ENCODE assay signal across 11 cellular contexts in the genomic region with DNA sequence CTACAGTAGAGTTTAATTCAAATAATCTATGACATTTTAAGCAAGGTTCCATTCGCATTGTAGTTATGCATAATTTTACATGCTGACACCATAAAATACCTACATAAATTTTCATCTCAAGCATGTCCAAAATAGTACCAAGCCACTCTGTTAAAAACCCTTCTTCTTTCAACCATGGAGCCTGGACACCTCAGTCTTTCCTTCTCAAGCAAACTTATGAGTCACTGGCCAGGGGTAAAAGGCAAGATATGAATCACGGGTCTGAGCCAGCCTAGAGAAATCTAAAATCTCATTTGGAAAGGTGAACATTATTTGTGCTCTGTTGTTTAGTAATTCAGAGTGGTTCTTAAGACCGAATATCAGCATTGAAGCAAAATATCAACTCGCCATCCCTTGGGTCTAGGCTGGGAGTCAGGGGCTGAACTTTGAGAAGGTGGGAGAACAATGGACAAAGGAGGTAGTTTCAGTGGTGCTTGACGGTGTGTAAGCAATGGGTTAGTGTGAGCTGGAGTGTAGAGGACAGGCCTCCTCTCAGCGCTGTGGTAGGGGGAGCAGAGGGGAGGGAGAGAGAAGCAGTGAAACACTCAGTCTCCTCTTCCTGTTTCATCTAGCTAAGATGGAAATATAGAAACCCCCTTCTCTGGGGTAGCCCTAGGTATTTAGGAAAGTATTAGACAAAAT. TPM values are rescaled to one million over a fixed set of nuclear protein-coding genes. Genes with fewer than 3 reads are reported as not detected.
A peak's percentile ranks its signal among the peaks of the same experiment; 100 is the strongest.
DNase-seq lines count a peak whose midpoint lies in the region; ATAC-seq and TF ChIP-seq lines count a peak whose summit lies in the region.
"Had no signal": no experiment of that assay in that cellular context is flagged by ENCODE, and none has a peak within 500 bp of the region (broad histone marks: within the 10 kb centered on the region; RNA-seq: fewer than 3 reads in every experiment).

No MANE protein-coding gene starts in this region.

- peak; percentile 69 for ATAC-seq in activated CD4-positive, alpha-beta T cell treated with anti-CD3 and anti-CD28 coated beads for 36 hours
- ATAC-seq in HG02852 (IDR thresholded peaks at IDR 0.05; ENCODE audit: unreplicated experiment): peak; percentile 86
- ATAC-seq in RWPE2 (ENCODE audit: low read depth): peak; percentile 94
- peak; percentile 83 for ATAC-seq in stimulated activated naive CD8-positive, alpha-beta T cell treated with anti-CD3 and anti-CD28 coated beads, Interleukin-15, Interleukin-2, amounts not matched to agents 100 U/mL and 50 U/mL, for 24 hours

- no peaks in the 10 kb centered on the region for H3K36me3 Mint-ChIP-seq in activated CD4-positive, alpha-beta T cell treated with anti-CD3 and anti-CD28 coated beads for 36 hours (ENCODE audit: low read depth)

- H3K27ac ChIP-seq in RWPE2 (ENCODE audit: poor library complexity, severe bottlenecking) (no peak overlapping the region), caudate nucleus (ENCODE audit: low read depth, low read length) (no peak overlapping the region)
- H3K27ac ChIP-seq: KMS-11, ovary, tibial nerve had no signal

- TF ChIP-seq CTCF in RWPE2 (IDR thresholded peaks at IDR 0.05; ENCODE audit: poor library complexity, severe bottlenecking): no peak

- no peaks in the 10 kb centered on the region for H3K27me3 ChIP-seq in RWPE2 (ENCODE audit: insufficient read depth, poor library complexity, severe bottlenecking)
- H3K27me3 ChIP-seq: ovary, tibial nerve had no signal

- DNase-seq in activated CD4-positive, alpha-beta T cell treated with anti-CD3 and anti-CD28 coated beads for 36 hours: no peak
- no peak for DNase-seq in activated CD4-positive, alpha-beta T cell treated with anti-CD3 and anti-CD28 coated beads, Interleukin-2, amount 50 U/mL, for 4 hours
- no peak for DNase-seq in RWPE2 (ENCODE audit: low spot score)
- no peak for DNase-seq in stimulated activated naive CD8-positive, alpha-beta T cell treated with anti-CD3 and anti-CD28 coated beads, Interleukin-15, Interleukin-2, amounts not matched to agents 100 U/mL and 50 U/mL, for 24 hours
- no peak for DNase-seq in NOMO-1 treated with DMSO at 0.1 percent for 48 hours (lab: John Stamatoyannopoulos, UW; ENCODE audit: unreplicated experiment)
- no peak for DNase-seq in caudate nucleus (lab: John Stamatoyannopoulos, UW)
- no peak for DNase-seq in NK-92 treated with Interleukin-12 subunit alpha and Interleukin-12 subunit beta, amount 100 ng/mL, for 24 hours (lab: John Stamatoyannopoulos, UW)
- DNase-seq: ovary had no signal

- no peak overlapping the region for H3K27ac Mint-ChIP-seq in activated CD4-positive, alpha-beta T cell treated with anti-CD3 and anti-CD28 coated beads for 36 hours

- CTCF ChIA-PET in activated CD4-positive, alpha-beta T cell treated with anti-CD3 and anti-CD28 coated beads for 36 hours (lab: Charles Lee): no interaction called here

- peaks cover 9% of the 10 kb centered on the region for H3K4me1 Mint-ChIP-seq in activated CD4-positive, alpha-beta T cell treated with anti-CD3 and anti-CD28 coated beads for 36 hours

- no peak overlapping the region for H3K4me3 ChIP-seq in RWPE2 (ENCODE audit: severe bottlenecking)
- H3K4me3 ChIP-seq: ovary, tibial nerve had no signal

- POLR2A ChIA-PET in activated CD4-positive, alpha-beta T cell treated with anti-CD3 and anti-CD28 coated beads for 36 hours (lab: Charles Lee): no interaction called here

- peaks cover 16% of the 10 kb centered on the region for H3K27me3 Mint-ChIP-seq in activated CD4-positive, alpha-beta T cell treated with anti-CD3 and anti-CD28 coated beads for 36 hours

- intact Hi-C loops in activated CD4-positive, alpha-beta T cell treated with anti-CD3 and anti-CD28 coated beads for 36 hours (cut with DNase I, micrococcal nuclease): no loop called here

- H3K9me3 Mint-ChIP-seq in activated CD4-positive, alpha-beta T cell treated with anti-CD3 and anti-CD28 coated beads for 36 hours (ENCODE audit: low read depth): no peaks in the 10 kb centered on the region

- H3K9me3 ChIP-seq in RWPE2 (ENCODE audit: severe bottlenecking): no peaks in the 10 kb centered on the region
- H3K9me3 ChIP-seq: ovary, tibial nerve had no signal

- H3K36me3 ChIP-seq in RWPE2 (ENCODE audit: low read depth): no peaks in the 10 kb centered on the region
- H3K36me3 ChIP-seq: ovary, tibial nerve had no signal

- no peaks in the 10 kb centered on the region for H3K4me1 ChIP-seq in RWPE2 (ENCODE audit: insufficient read depth, poor library complexity, severe bottlenecking)
- H3K4me1 ChIP-seq: tibial nerve had no signal

- no peak overlapping the region for H3K4me3 Mint-ChIP-seq in activated CD4-positive, alpha-beta T cell treated with anti-CD3 and anti-CD28 coated beads for 36 hours

RNA-seq across cellular contexts. Expression of a gene that starts 19.1 kb away (rescaled TPM):
- 1 to 10 TPM; 5.7 to 7.5 TPM for total RNA-seq in activated CD4-positive, alpha-beta T cell treated with anti-CD3 and anti-CD28 coated beads for 36 hours
